Comparison of ENCODE assay signal across 8 cellular contexts in the genomic region with DNA sequence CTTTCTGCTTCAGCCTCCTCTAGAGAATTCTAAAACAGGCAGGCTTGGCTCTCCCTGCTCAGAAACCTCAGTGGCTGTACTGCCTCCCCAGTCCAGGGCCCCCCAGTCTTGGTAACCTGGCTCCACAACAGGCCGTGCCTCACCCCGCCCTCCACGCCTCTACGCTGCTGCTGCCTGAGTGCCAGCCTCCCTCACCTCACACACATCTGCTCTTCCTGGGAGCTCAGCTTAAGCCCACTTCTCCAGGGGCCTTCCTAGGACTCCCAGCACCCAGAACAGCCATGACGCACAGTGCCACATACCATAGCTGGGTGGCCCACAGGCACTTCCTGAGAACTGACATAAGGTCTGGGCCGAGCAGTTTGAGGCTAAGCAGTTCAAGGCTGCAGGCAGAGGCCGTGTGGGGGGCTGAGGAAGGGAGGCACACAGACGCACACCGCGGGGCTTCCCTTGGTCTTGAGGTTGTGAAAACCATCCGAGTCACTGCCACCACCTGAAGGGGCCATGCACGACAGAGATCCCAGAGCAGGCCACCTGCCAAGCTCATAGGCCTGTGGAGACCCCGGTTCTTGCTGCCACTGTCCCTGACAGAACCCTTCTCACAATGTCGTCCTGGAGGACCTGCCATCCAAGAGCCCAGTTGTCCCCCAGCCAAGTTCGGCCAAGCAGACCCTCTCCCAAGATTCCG. TPM values are rescaled to one million over a fixed set of nuclear protein-coding genes. Genes with fewer than 3 reads are reported as not detected.
DNase-seq lines count a peak whose midpoint lies in the region; ATAC-seq and TF ChIP-seq lines count a peak whose summit lies in the region.

No MANE protein-coding gene starts in this region.

- peaks cover 39% of the 10 kb centered on the region for H3K4me1 ChIP-seq in effector memory CD4-positive, alpha-beta T cell (ENCODE audit: control insufficient read depth, insufficient read depth, low read length, poor library complexity, severe bottlenecking)

- H3K27ac Mint-ChIP-seq in activated B cell treated with CpG ODN at 0.5 μM for 24 hours: peak overlapping the region; percentile 25
- peak overlapping the region; percentile 94 for H3K27ac Mint-ChIP-seq in nephron progenitor cell

- H3K36me3 Mint-ChIP-seq in activated B cell treated with CpG ODN at 0.5 μM for 24 hours (ENCODE audit: low read depth) (peaks cover 7% of the 10 kb centered on the region), nephron progenitor cell (ENCODE audit: low read depth) (peaks cover 8% of the 10 kb centered on the region)

- peaks cover 13% of the 10 kb centered on the region for H3K4me1 Mint-ChIP-seq in activated B cell treated with CpG ODN at 0.5 μM for 24 hours
- H3K4me1 Mint-ChIP-seq in nephron progenitor cell: peaks cover 11% of the 10 kb centered on the region

- H3K36me3 ChIP-seq in effector memory CD4-positive, alpha-beta T cell (ENCODE audit: control insufficient read depth, insufficient read depth, low read length): no peaks in the 10 kb centered on the region
- peaks cover 16% of the 10 kb centered on the region for H3K36me3 ChIP-seq in MG63

- H3K4me3 ChIP-seq in effector memory CD4-positive, alpha-beta T cell (ENCODE audit: insufficient read depth, low read depth, low read length, poor library complexity, severe bottlenecking): no peak overlapping the region
- H3K4me3 ChIP-seq in MG63: no peak overlapping the region

- peak overlapping the region; percentile 36 for H3K27ac ChIP-seq in effector memory CD4-positive, alpha-beta T cell (ENCODE audit: insufficient read depth, low read length, poor library complexity, severe bottlenecking)

- intact Hi-C loops in activated B cell treated with CpG ODN at 0.5 μM for 24 hours (cut with micrococcal nuclease): no loop called here

- TF ChIP-seq CTCF in activated B cell treated with CpG ODN at 0.5 μM for 24 hours (IDR thresholded peaks at IDR 0.05) (no peak), nephron progenitor cell (IDR thresholded peaks at IDR 0.05) (no peak)

- ATAC-seq in activated B cell treated with CpG ODN at 0.5 μM for 24 hours (ENCODE audit: low read depth): peak; percentile 10
- no peak for ATAC-seq in GM21515 (IDR thresholded peaks at IDR 0.05; ENCODE audit: unreplicated experiment)

- H3K27me3 Mint-ChIP-seq in activated B cell treated with CpG ODN at 0.5 μM for 24 hours: no peaks in the 10 kb centered on the region
- H3K27me3 Mint-ChIP-seq in nephron progenitor cell (ENCODE audit: low read depth, poor library complexity): no peaks in the 10 kb centered on the region

- H3K9me3 Mint-ChIP-seq in activated B cell treated with CpG ODN at 0.5 μM for 24 hours (no peaks in the 10 kb centered on the region), nephron progenitor cell (no peaks in the 10 kb centered on the region)

- peak; percentile 71 for DNase-seq in EL
- DNase-seq in activated B cell treated with CpG ODN at 0.5 μM for 24 hours: no peak
- DNase-seq in effector memory CD4-positive, alpha-beta T cell: peak in 1 of 3 donors; percentile 32
- DNase-seq in nephron progenitor cell: no peak
- no peak for DNase-seq in KBM-7
- no peak for DNase-seq in MG63
- no peak for DNase-seq in AML-193 (lab: John Stamatoyannopoulos, UW)

- POLR2A ChIA-PET in activated B cell treated with CpG ODN at 0.5 μM for 24 hours (lab: Charles Lee): no interaction called here

- H3K4me3 Mint-ChIP-seq in activated B cell treated with CpG ODN at 0.5 μM for 24 hours: no peak overlapping the region
- no peak overlapping the region for H3K4me3 Mint-ChIP-seq in nephron progenitor cell

- in situ Hi-C loops in KBM-7 (cut with MboI; ENCODE audit: low pct_unique_long_range_greater_than_20kb, low sequenced_read_pairs): no loop called here

- no peaks in the 10 kb centered on the region for H3K27me3 ChIP-seq in effector memory CD4-positive, alpha-beta T cell (replicated peaks; ENCODE audit: control insufficient read depth, insufficient read depth, low read length, poor library complexity, severe bottlenecking)
- H3K27me3 ChIP-seq in MG63: no peaks in the 10 kb centered on the region

- no peaks in the 10 kb centered on the region for H3K9me3 ChIP-seq in effector memory CD4-positive, alpha-beta T cell (ENCODE audit: control insufficient read depth, low read length)
- H3K9me3 ChIP-seq in MG63: no peaks in the 10 kb centered on the region

- CTCF ChIA-PET in activated B cell treated with CpG ODN at 0.5 μM for 24 hours (lab: Charles Lee): no interaction called here

RNA-seq across cellular contexts. Expression of a gene that starts 42.6 kb away (rescaled TPM):
- total RNA-seq in activated B cell treated with CpG ODN at 0.5 μM for 24 hours: 14.4 and 20.1 TPM in 2 replicates
- total RNA-seq in MG63 (2014; rRNA removed; shearing (Covaris generic); ENCODE audit: low replicate concordance): 310 and 627 TPM in 2 replicates

Comparison
In these comparisons a context has a peak if more than half of its experiments do, and no peak if none do; other contexts are left out.
1. RNA of a gene that starts 42.6 kb away (total RNA-seq): 310 to 627 TPM in MG63; 14.4 to 20.1 TPM in activated B cell treated with CpG ODN at 0.5 μM for 24 hours; every median in the first group is over 10 times any median in the second.